ENCODE assay signal across 31 cellular contexts in genomic region chr5:162591724-162592123, GRCh38.
"Had no signal": no experiment of that assay in that cellular context is flagged by ENCODE, and none has a peak within 500 bp of the region (broad histone marks: within the 10 kb centered on the region; RNA-seq: fewer than 3 reads in every experiment).

No MANE protein-coding gene starts in this region.

- H3K36me3 Mint-ChIP-seq: natural killer cell; neural progenitor cell; stimulated activated memory B cell treated with anti-CD40 and anti-IgM and Interleukin-4, amounts not matched to agents 10 μg/mL and 1 μg/mL and 100 μg/mL, for 72 hours; type B pancreatic cell had no signal

- H3K36me3 ChIP-seq: neural progenitor cell, ovary, spleen, suprapubic skin, tibial artery, transverse colon, upper lobe of right lung, uterus had no signal

- H3K79me2 ChIP-seq: parathyroid adenoma had no signal

- H3K9me3 Mint-ChIP-seq: nephron, type B pancreatic cell had no signal

- H3K4me3 Mint-ChIP-seq: natural killer cell; nephron; neural progenitor cell; stimulated activated memory B cell treated with anti-CD40 and anti-IgM and Interleukin-4, amounts not matched to agents 10 μg/mL and 1 μg/mL and 100 μg/mL, for 72 hours; stimulated activated naive CD8-positive, alpha-beta T cell treated with anti-CD3 and anti-CD28 coated beads, Interleukin-15, amount 100 ng/mL, for 72 hours; type B pancreatic cell had no signal

- H3K4me1 ChIP-seq: neural progenitor cell, parathyroid adenoma, psoas muscle, spleen, suprapubic skin, testis, tibial artery, transverse colon, upper lobe of right lung, uterus had no signal

- H3K4me3 ChIP-seq: neural progenitor cell, ovary, psoas muscle, skin epidermis, smooth muscle cell, spleen, suprapubic skin, testis, tibial artery, transverse colon, upper lobe of right lung, uterus had no signal

- H2AFZ ChIP-seq: neural progenitor cell, parathyroid adenoma had no signal

- H3K9me3 ChIP-seq: ovary, psoas muscle, testis, upper lobe of right lung, uterus had no signal

- H3K4me2 ChIP-seq: neural progenitor cell, smooth muscle cell had no signal

- H3K27ac Mint-ChIP-seq: natural killer cell; nephron; neural progenitor cell; progenitor cell of endocrine pancreas; stimulated activated memory B cell treated with anti-CD40 and anti-IgM and Interleukin-4, amounts not matched to agents 10 μg/mL and 1 μg/mL and 100 μg/mL, for 72 hours; stimulated activated naive CD8-positive, alpha-beta T cell treated with anti-CD3 and anti-CD28 coated beads, Interleukin-15, amount 100 ng/mL, for 72 hours; type B pancreatic cell had no signal

- DNase-seq: natural killer cell; occipital lobe; ovary; posterior cingulate gyrus; psoas muscle; right cardiac atrium; spleen; stimulated activated CD4-positive, alpha-beta T cell treated with anti-CD3 and anti-CD28 coated beads, Interleukin-12 subunit alpha, Interleukin-12 subunit beta, amount 100 ng/mL, for 4 hours; stimulated activated CD4-positive, alpha-beta T cell treated with anti-CD3 and anti-CD28 coated beads, Interleukin-1b, Interleukin-23, amount 100 ng/mL, for 48 hours; stimulated activated CD4-positive, alpha-beta T cell treated with anti-CD3 and anti-CD28 coated beads, Interleukin-4, amount 100 ng/mL, for 1 hour; stimulated activated CD4-positive, alpha-beta T cell treated with anti-CD3 and anti-CD28 coated beads, Interleukin-4, amount 100 ng/mL, for 4 hours; stimulated activated CD8-positive, alpha-beta memory T cell treated with anti-CD3 and anti-CD28 coated beads, Interleukin-4, amount 100 ng/mL, for 48 hours; stimulated activated naive CD4-positive, alpha-beta T cell; stimulated activated naive CD8-positive, alpha-beta T cell treated with anti-CD3 and anti-CD28 coated beads, Interleukin-15, amount 100 ng/mL, for 72 hours; stimulated activated naive CD8-positive, alpha-beta T cell treated with anti-CD3 and anti-CD28 coated beads, Interleukin-15, Interleukin-2, amounts not matched to agents 100 U/mL and 50 U/mL, for 24 hours; substantia nigra; testis; tibial artery; transverse colon; upper lobe of right lung; uterus had no signal

- H3K27me3 ChIP-seq: neural progenitor cell, ovary, spleen, suprapubic skin, testis, tibial artery, transverse colon, upper lobe of right lung, uterus had no signal

- H3K27ac ChIP-seq: neural progenitor cell, ovary, parathyroid adenoma, psoas muscle, skin epidermis, spleen, suprapubic skin, testis, tibial artery, transverse colon, upper lobe of right lung, uterus had no signal

- H3K4me1 Mint-ChIP-seq: natural killer cell; nephron; neural progenitor cell; stimulated activated memory B cell treated with anti-CD40 and anti-IgM and Interleukin-4, amounts not matched to agents 10 μg/mL and 1 μg/mL and 100 μg/mL, for 72 hours; stimulated activated naive CD8-positive, alpha-beta T cell treated with anti-CD3 and anti-CD28 coated beads, Interleukin-15, amount 100 ng/mL, for 72 hours had no signal

- H3K27me3 Mint-ChIP-seq: progenitor cell of endocrine pancreas; stimulated activated memory B cell treated with anti-CD40 and anti-IgM and Interleukin-4, amounts not matched to agents 10 μg/mL and 1 μg/mL and 100 μg/mL, for 72 hours; stimulated activated naive CD8-positive, alpha-beta T cell treated with anti-CD3 and anti-CD28 coated beads, Interleukin-15, amount 100 ng/mL, for 72 hours; type B pancreatic cell had no signal

- H3K9ac ChIP-seq: neural progenitor cell, parathyroid adenoma had no signal

- ATAC-seq: natural killer cell; psoas muscle; right cardiac atrium; sciatic nerve; stimulated activated memory B cell treated with anti-CD40 and anti-IgM and Interleukin-4, amounts not matched to agents 10 μg/mL and 1 μg/mL and 100 μg/mL, for 72 hours; stimulated activated naive CD8-positive, alpha-beta T cell treated with anti-CD3 and anti-CD28 coated beads, Interleukin-15, amount 100 ng/mL, for 72 hours; stimulated activated naive CD8-positive, alpha-beta T cell treated with anti-CD3 and anti-CD28 coated beads, Interleukin-15, Interleukin-2, amounts not matched to agents 100 U/mL and 50 U/mL, for 24 hours; upper lobe of right lung had no signal
